ENCODE assay signal across 17 cellular contexts in the genomic region with DNA sequence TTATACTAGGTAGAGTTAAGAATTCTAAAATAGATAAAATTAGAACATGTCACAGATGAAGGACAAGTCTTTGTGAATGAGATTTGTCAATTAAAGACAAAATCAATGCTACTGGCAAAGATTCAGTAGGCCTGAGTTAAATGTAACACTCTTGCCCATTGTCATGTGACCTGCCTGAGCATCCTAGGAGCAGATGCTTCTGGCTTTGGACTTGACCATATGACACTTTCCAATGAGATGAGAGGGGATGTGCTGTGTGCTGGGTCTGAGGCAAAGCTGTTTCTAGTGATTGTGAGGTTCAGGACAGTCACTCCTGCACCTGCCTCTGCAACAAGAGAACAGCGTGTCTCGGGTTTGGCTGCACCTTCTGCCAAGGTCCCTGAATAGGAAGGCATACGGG.
DNase-seq lines count a peak whose midpoint lies in the region; ATAC-seq lines count a peak whose summit lies in the region.
"Had no signal": no experiment of that assay in that cellular context is flagged by ENCODE, and none has a peak within 500 bp of the region (broad histone marks: within the 10 kb centered on the region; RNA-seq: fewer than 3 reads in every experiment).

No MANE protein-coding gene starts in this region.

- DNase-seq in DMS 273 (lab: John Stamatoyannopoulos, UW; ENCODE audit: unreplicated experiment) = peak; percentile 13
- no peak for DNase-seq in DMS 273 treated with DMSO at 0.1 percent for 48 hours (lab: John Stamatoyannopoulos, UW)
- peak; percentile 57 to 86 for DNase-seq in NCI-H524 (lab: John Stamatoyannopoulos, UW)
- DNase-seq in cerebellum (ENCODE audit: low spot score) = peak; percentile 48
- peak; percentile 66 for DNase-seq in pons (ENCODE audit: low spot score)
- no peak for DNase-seq in Right ventricle myocardium inferior (ENCODE audit: missing footprints)
- DNase-seq in NCI-H2081 treated with DMSO at 0.1 percent for 48 hours (lab: John Stamatoyannopoulos, UW) = no peak
- DNase-seq: Caco-2; CD4-positive, alpha-beta memory T cell; DMS153; GDM1; H7; NCI-H1417; NCI-H187; NCI-H510A treated with DMSO at 0.1 percent for 48 hours; NCI-H82 had no signal

- ATAC-seq in GM21723 (IDR thresholded peaks at IDR 0.05; ENCODE audit: unreplicated experiment) (no peak), Right ventricle myocardium inferior (no peak)

- intact Hi-C loops in Right ventricle myocardium inferior (cut with DNase I) = loop anchor here (5.0 kb wide), 1 partner anchor 112 kb away; no protein-coding TSS in a partner anchor

Comparison
In these comparisons a context has a peak if more than half of its experiments do, and no peak if none do; other contexts are left out.
1. DNase-seq: peak in DMS 273 (single experiment), NCI-H524 (2 of 2), cerebellum (single experiment) and pons (single experiment); none in DMS 273 treated with DMSO at 0.1 percent for 48 hours (single experiment), Right ventricle myocardium inferior (single experiment) and NCI-H2081 treated with DMSO at 0.1 percent for 48 hours (single experiment).